ENCODE assay signal across 19 cellular contexts in genomic region chr16:47731252-47731651, GRCh38.
DNase-seq lines count a peak whose midpoint lies in the region; ATAC-seq lines count a peak whose summit lies in the region.
"Had no signal": no experiment of that assay in that cellular context is flagged by ENCODE, and none has a peak within 500 bp of the region (broad histone marks: within the 10 kb centered on the region; RNA-seq: fewer than 3 reads in every experiment).

No MANE protein-coding gene starts in this region.

- no peak overlapping the region for H3K27ac Mint-ChIP-seq in CD8-positive, alpha-beta memory T cell
- H3K27ac Mint-ChIP-seq: activated CD8-positive, alpha-beta memory T cell treated with anti-CD3 and anti-CD28 coated beads, Interleukin-2, amount 10 ng/mL, durations not matched to agents 7 days and 5 days; activated naive CD4-positive, alpha-beta T cell treated with anti-CD3 and anti-CD28 coated beads, Interleukin-2, amount 50 U/mL, for 24 hours; dendritic cell treated with granulocyte-macrophage colony-stimulating factor and Interleukin-4, amounts not matched to agents 40 ng/mL and 50 ng/mL, for 4 days; IgD-negative memory B cell had no signal

- H3K27me3 ChIP-seq in CD8-positive, alpha-beta memory T cell (ENCODE audit: insufficient read depth, low read length, poor library complexity, severe bottlenecking): no peaks in the 10 kb centered on the region
- H3K27me3 ChIP-seq: SJSA1 had no signal

- H3K27ac ChIP-seq in CD8-positive, alpha-beta memory T cell (ENCODE audit: low read depth, low read length): no peak overlapping the region
- H3K27ac ChIP-seq: gastroesophageal sphincter, skin epidermis had no signal

- DNase-seq in GM04504 (ENCODE audit: low read depth) (peak; percentile 47), SHP77 treated with DMSO at 0.1 percent for 48 hours (lab: John Stamatoyannopoulos, UW) (peak; percentile 37), fibroblast of gingiva (ENCODE audit: low read depth) (peak; percentile 69), skeletal muscle cell (ENCODE audit: low read depth) (peak; percentile 85), left cardiac atrium (no peak), NCI-H526 treated with DMSO at 0.1 percent for 48 hours (lab: John Stamatoyannopoulos, UW) (no peak)
- no peak for DNase-seq in CD8-positive, alpha-beta memory T cell
- no peak for DNase-seq in stimulated activated CD4-positive, alpha-beta T cell treated with anti-CD3 and anti-CD28 coated beads, Interleukin-2, amount 100 ng/mL, for 48 hours
- DNase-seq: activated CD8-positive, alpha-beta memory T cell treated with anti-CD3 and anti-CD28 coated beads, Interleukin-2, amount 10 ng/mL, durations not matched to agents 7 days and 5 days; Caco-2; NCI-H1417; NCI-H69; substantia nigra had no signal

- no peaks in the 10 kb centered on the region for H3K4me1 ChIP-seq in CD8-positive, alpha-beta memory T cell (ENCODE audit: insufficient read depth, low read length)
- H3K4me1 ChIP-seq: Caco-2, gastroesophageal sphincter had no signal

- intact Hi-C loops in left cardiac atrium (cut with DNase I): no loop called here

- H3K36me3 ChIP-seq in CD8-positive, alpha-beta memory T cell (ENCODE audit: insufficient read depth, low read length): no peaks in the 10 kb centered on the region
- H3K36me3 ChIP-seq: gastroesophageal sphincter, SJSA1 had no signal

- H3K36me3 Mint-ChIP-seq in CD8-positive, alpha-beta memory T cell: no peaks in the 10 kb centered on the region
- H3K36me3 Mint-ChIP-seq: activated CD8-positive, alpha-beta memory T cell treated with anti-CD3 and anti-CD28 coated beads, Interleukin-2, amount 10 ng/mL, durations not matched to agents 7 days and 5 days; activated naive CD4-positive, alpha-beta T cell treated with anti-CD3 and anti-CD28 coated beads, Interleukin-2, amount 50 U/mL, for 24 hours; IgD-negative memory B cell had no signal

- no peak overlapping the region for H3K4me3 ChIP-seq in skeletal muscle cell (ENCODE audit: low read depth, low read length)
- no peak overlapping the region for H3K4me3 ChIP-seq in CD8-positive, alpha-beta memory T cell (ENCODE audit: low read length)
- H3K4me3 ChIP-seq: gastroesophageal sphincter, SJSA1, skin epidermis had no signal

- ATAC-seq in left cardiac atrium: no peak
- ATAC-seq: activated CD8-positive, alpha-beta memory T cell treated with anti-CD3 and anti-CD28 coated beads, Interleukin-2, amount 10 ng/mL, durations not matched to agents 7 days and 5 days; gastroesophageal sphincter had no signal

- no peaks in the 10 kb centered on the region for H3K9me3 Mint-ChIP-seq in CD8-positive, alpha-beta memory T cell
- H3K9me3 Mint-ChIP-seq: activated naive CD4-positive, alpha-beta T cell treated with anti-CD3 and anti-CD28 coated beads, Interleukin-2, amount 50 U/mL, for 24 hours; dendritic cell treated with granulocyte-macrophage colony-stimulating factor and Interleukin-4, amounts not matched to agents 40 ng/mL and 50 ng/mL, for 4 days had no signal

- H3K9me3 ChIP-seq in CD8-positive, alpha-beta memory T cell (ENCODE audit: low read length): no peaks in the 10 kb centered on the region
- H3K9me3 ChIP-seq: Caco-2, gastroesophageal sphincter, SJSA1 had no signal

- POLR2A ChIA-PET in CD8-positive, alpha-beta memory T cell (lab: Charles Lee): no interaction called here

- H3K4me3 Mint-ChIP-seq in CD8-positive, alpha-beta memory T cell: no peak overlapping the region
- H3K4me3 Mint-ChIP-seq: activated CD8-positive, alpha-beta memory T cell treated with anti-CD3 and anti-CD28 coated beads, Interleukin-2, amount 10 ng/mL, durations not matched to agents 7 days and 5 days; activated naive CD4-positive, alpha-beta T cell treated with anti-CD3 and anti-CD28 coated beads, Interleukin-2, amount 50 U/mL, for 24 hours; dendritic cell treated with granulocyte-macrophage colony-stimulating factor and Interleukin-4, amounts not matched to agents 40 ng/mL and 50 ng/mL, for 4 days; IgD-negative memory B cell had no signal

- CTCF ChIA-PET in CD8-positive, alpha-beta memory T cell (lab: Charles Lee): no interaction called here

- peaks cover 0 to 4% of the 10 kb centered on the region in 2 donors for H3K27me3 Mint-ChIP-seq in CD8-positive, alpha-beta memory T cell
- H3K27me3 Mint-ChIP-seq: dendritic cell treated with granulocyte-macrophage colony-stimulating factor and Interleukin-4, amounts not matched to agents 40 ng/mL and 50 ng/mL, for 4 days had no signal

- H3K4me1 Mint-ChIP-seq in CD8-positive, alpha-beta memory T cell: peaks cover 0 to 7% (median 6%) of the 10 kb centered on the region in 3 donors
- H3K4me1 Mint-ChIP-seq: activated naive CD4-positive, alpha-beta T cell treated with anti-CD3 and anti-CD28 coated beads, Interleukin-2, amount 50 U/mL, for 24 hours had no signal

Comparison
In these comparisons a context has a peak if more than half of its experiments do, and no peak if none do; other contexts are left out.
1. DNase-seq: peak in GM04504 (single experiment), SHP77 treated with DMSO at 0.1 percent for 48 hours (single experiment), fibroblast of gingiva (single experiment) and skeletal muscle cell (single experiment); none in CD8-positive, alpha-beta memory T cell (0 of 5), stimulated activated CD4-positive, alpha-beta T cell treated with anti-CD3 and anti-CD28 coated beads, Interleukin-2, amount 100 ng/mL, for 48 hours (0 of 2), left cardiac atrium (single experiment) and NCI-H526 treated with DMSO at 0.1 percent for 48 hours (single experiment).